ENCODE assay signal across 2 cellular contexts in the genomic region with DNA sequence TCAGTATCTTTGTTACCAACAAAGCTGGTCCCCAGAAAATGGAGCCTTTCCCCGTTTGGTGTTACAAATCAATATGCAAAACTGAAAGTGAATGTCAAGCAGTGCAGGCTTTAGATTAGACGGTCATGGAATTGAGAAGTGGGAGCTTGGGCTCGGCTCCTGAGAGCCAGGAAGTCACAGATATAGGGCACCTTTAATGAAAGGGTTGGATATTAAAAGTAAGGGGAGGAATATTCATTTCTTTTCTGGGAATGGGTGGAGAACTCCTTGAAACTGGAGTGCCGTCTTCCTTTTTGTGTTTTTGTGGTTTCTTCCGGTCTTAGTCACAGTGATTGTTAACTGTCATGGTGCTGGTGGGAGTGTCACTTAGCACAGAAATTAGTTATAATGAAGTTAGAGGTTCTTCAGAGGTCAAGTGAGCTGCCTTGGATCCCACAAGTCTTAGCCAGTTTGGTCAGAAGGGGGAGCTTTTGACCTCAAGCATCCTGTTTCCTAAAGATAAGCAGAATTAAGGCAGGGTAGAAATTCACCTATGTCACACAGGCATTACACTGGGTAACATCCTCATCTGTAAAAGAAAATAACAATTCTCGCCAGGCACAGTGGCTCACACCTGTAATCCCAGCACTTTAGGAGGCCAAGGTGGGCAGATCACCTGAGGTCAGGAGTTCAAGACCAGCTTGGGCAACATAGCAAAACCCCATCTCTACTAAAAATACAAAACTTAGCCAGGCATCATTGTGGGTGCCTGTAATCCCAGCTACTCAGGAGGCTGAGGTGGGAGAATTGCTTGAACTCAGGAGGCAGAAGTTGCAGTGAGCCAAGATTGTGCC.
A peak's percentile ranks its signal among the peaks of the same experiment; 100 is the strongest.
TF ChIP-seq lines count a peak whose summit lies in the region.

No MANE protein-coding gene starts in this region.

TF ChIP-seq in K562, 482 proteins besides CTCF, POLR2A, EP300 and RAD21 (continues in another document):
- TF ChIP-seq MTA1 (IDR thresholded peaks at IDR 0.05; ENCODE audit: borderline replicate concordance) (no peak), TCF3 (CRISPR knock-in tag; IDR thresholded peaks at IDR 0.05) (peak; percentile 82), KLF13 (tag; IDR thresholded peaks at IDR 0.05; ENCODE audit: borderline replicate concordance, low read depth) (0 out of 2 replicates have a peak, but pooled peaks have one; percentile 24), ZNF23 (CRISPR knock-in tag; IDR thresholded peaks at IDR 0.05) (no peak), GABPA (tag; conservative IDR thresholded peaks at IDR 0.05; ENCODE audit: low read depth) (peak; percentile 61), ZNF395 (CRISPR knock-in tag; IDR thresholded peaks at IDR 0.05) (peak; percentile 67; the same call in 1 of the 2 replicates), NBN (IDR thresholded peaks at IDR 0.05; ENCODE audit: low read depth) (0 out of 2 replicates have a peak, but pooled peaks have one; percentile 28), STAT5A (IDR thresholded peaks at IDR 0.05; ENCODE audit: borderline replicate concordance, low read length) (peak; percentile 85), TBL1XR1 (IDR thresholded peaks at IDR 0.05; ENCODE audit: low read length in 2 of 2) (peak; percentile 81 to 83; a peak in 3 of 4 replicates), SMAD4 (CRISPR knock-in tag; conservative IDR thresholded peaks at IDR 0.05) (0 out of 2 replicates have a peak, but pooled peaks have one; percentile 22), NFE2 (IDR thresholded peaks at IDR 0.05; ENCODE audit: low read depth) (peak; percentile 65), SMARCE1 (IDR thresholded peaks at IDR 0.05) (peak; percentile 82), NCOR1 (IDR thresholded peaks at IDR 0.05) (peak; percentile 84), MLLT1 (IDR thresholded peaks at IDR 0.05) (peak; percentile 10 to 89; a peak in 2 of 4 replicates), SP1 (CRISPR knock-in tag; IDR thresholded peaks at IDR 0.05) (0 out of 2 replicates have a peak, but pooled peaks have one; percentile 6), MITF (IDR thresholded peaks at IDR 0.05) (0 out of 2 replicates have a peak, but pooled peaks have one; percentile 34), RB1 (IDR thresholded peaks at IDR 0.05; ENCODE audit: low read depth) (0 out of 2 replicates have a peak, but pooled peaks have one; percentile 5), ZBTB1 (CRISPR knock-in tag; IDR thresholded peaks at IDR 0.05; ENCODE audit: borderline replicate concordance, low read depth) (no peak), DPF2 (IDR thresholded peaks at IDR 0.05) (peak; percentile 92), SETDB1 (IDR thresholded peaks at IDR 0.05; ENCODE audit: low read length) (no peak), ZNF592 (IDR thresholded peaks at IDR 0.05) (peak; percentile 58)

TF ChIP-seq in liver, 16 proteins besides CTCF, POLR2A, EP300 and RAD21:
- TF ChIP-seq FOXA1 (IDR thresholded peaks at IDR 0.05) (no peak), TAF1 (conservative IDR thresholded peaks at IDR 0.05) (no peak), MAX (IDR thresholded peaks at IDR 0.05) (no peak), FOXA2 (IDR thresholded peaks at IDR 0.05) (no peak), GABPA (IDR thresholded peaks at IDR 0.05 in 1 of 2, conservative IDR thresholded peaks at IDR 0.05 in 1 of 2) (peak in 1 of 2 donors; percentile 31), EGR1 (IDR thresholded peaks at IDR 0.05; ENCODE audit: low read depth in 2 of 2) (no peak), NR2F2 (IDR thresholded peaks at IDR 0.05) (peak; percentile 93), HNF4A (conservative IDR thresholded peaks at IDR 0.05) (no peak), YY1 (IDR thresholded peaks at IDR 0.05) (peak; percentile 54), RXRA (IDR thresholded peaks at IDR 0.05) (peak; percentile 38 to 52), SP1 (IDR thresholded peaks at IDR 0.05) (peak; percentile 49), JUND (IDR thresholded peaks at IDR 0.05) (no peak), HNF4G (IDR thresholded peaks at IDR 0.05) (no peak)
- TF ChIP-seq, protein P1, sequence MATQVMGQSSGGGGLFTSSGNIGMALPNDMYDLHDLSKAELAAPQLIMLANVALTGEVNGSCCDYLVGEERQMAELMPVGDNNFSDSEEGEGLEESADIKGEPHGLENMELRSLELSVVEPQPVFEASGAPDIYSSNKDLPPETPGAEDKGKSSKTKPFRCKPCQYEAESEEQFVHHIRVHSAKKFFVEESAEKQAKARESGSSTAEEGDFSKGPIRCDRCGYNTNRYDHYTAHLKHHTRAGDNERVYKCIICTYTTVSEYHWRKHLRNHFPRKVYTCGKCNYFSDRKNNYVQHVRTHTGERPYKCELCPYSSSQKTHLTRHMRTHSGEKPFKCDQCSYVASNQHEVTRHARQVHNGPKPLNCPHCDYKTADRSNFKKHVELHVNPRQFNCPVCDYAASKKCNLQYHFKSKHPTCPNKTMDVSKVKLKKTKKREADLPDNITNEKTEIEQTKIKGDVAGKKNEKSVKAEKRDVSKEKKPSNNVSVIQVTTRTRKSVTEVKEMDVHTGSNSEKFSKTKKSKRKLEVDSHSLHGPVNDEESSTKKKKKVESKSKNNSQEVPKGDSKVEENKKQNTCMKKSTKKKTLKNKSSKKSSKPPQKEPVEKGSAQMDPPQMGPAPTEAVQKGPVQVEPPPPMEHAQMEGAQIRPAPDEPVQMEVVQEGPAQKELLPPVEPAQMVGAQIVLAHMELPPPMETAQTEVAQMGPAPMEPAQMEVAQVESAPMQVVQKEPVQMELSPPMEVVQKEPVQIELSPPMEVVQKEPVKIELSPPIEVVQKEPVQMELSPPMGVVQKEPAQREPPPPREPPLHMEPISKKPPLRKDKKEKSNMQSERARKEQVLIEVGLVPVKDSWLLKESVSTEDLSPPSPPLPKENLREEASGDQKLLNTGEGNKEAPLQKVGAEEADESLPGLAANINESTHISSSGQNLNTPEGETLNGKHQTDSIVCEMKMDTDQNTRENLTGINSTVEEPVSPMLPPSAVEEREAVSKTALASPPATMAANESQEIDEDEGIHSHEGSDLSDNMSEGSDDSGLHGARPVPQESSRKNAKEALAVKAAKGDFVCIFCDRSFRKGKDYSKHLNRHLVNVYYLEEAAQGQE (IDR thresholded peaks at IDR 0.05), result peak; percentile 51
- TF ChIP-seq, protein P2, sequence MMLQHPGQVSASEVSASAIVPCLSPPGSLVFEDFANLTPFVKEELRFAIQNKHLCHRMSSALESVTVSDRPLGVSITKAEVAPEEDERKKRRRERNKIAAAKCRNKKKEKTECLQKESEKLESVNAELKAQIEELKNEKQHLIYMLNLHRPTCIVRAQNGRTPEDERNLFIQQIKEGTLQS (IDR thresholded peaks at IDR 0.05), result no peak
- TF ChIP-seq, protein P3, sequence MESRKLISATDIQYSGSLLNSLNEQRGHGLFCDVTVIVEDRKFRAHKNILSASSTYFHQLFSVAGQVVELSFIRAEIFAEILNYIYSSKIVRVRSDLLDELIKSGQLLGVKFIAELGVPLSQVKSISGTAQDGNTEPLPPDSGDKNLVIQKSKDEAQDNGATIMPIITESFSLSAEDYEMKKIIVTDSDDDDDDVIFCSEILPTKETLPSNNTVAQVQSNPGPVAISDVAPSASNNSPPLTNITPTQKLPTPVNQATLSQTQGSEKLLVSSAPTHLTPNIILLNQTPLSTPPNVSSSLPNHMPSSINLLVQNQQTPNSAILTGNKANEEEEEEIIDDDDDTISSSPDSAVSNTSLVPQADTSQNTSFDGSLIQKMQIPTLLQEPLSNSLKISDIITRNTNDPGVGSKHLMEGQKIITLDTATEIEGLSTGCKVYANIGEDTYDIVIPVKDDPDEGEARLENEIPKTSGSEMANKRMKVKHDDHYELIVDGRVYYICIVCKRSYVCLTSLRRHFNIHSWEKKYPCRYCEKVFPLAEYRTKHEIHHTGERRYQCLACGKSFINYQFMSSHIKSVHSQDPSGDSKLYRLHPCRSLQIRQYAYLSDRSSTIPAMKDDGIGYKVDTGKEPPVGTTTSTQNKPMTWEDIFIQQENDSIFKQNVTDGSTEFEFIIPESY (IDR thresholded peaks at IDR 0.05), result peak; percentile 12
TF ChIP-seq in liver: peak in this region for 7.
